In genomic region chr1:241518447-241519307, GRCh38 we compare ENCODE assay signal across 8 cellular contexts.
DNase-seq lines count a peak whose midpoint lies in the region; ATAC-seq lines count a peak whose summit lies in the region.

No MANE protein-coding gene starts in this region.

- peaks cover 5% of the 10 kb centered on the region for H3K36me3 ChIP-seq in ACC112 (ENCODE audit: insufficient read depth, low read length)

- peaks cover 10% of the 10 kb centered on the region for H3K4me1 ChIP-seq in ACC112 (ENCODE audit: control insufficient read depth, insufficient read depth, low read length, unreplicated experiment)

- 0 out of 2 replicates have a peak, but pooled peaks cover 5% of the 10 kb centered on the region for H3K27me3 ChIP-seq in ACC112 (ENCODE audit: insufficient read depth, low read length)

- H3K27ac ChIP-seq in ACC112 (ENCODE audit: low read depth, low read length), result peak overlapping the region; percentile 57

- DNase-seq in SHP77 treated with DMSO at 0.1 percent for 48 hours (lab: John Stamatoyannopoulos, UW) (peak; percentile 8), cerebellar cortex (ENCODE audit: low spot score) (peak; percentile 23), left kidney (ENCODE audit: low read depth, low spot score) (peak; percentile 3), NCI-H1930 (lab: John Stamatoyannopoulos, UW) (no peak)
- peak; percentile 1 to 16 (median 16) for DNase-seq in stimulated activated CD4-positive, alpha-beta T cell treated with anti-CD3 and anti-CD28 coated beads, TNF-alpha, amount 100 ng/mL, for 48 hours (ENCODE audit: low read depth in 3 of 3)

- H3K79me2 ChIP-seq in ACC112 (ENCODE audit: control insufficient read depth, insufficient read depth, low read length, unreplicated experiment), result peaks cover 48% of the 10 kb centered on the region

- peak overlapping the region; percentile 81 for H2AFZ ChIP-seq in ACC112 (ENCODE audit: low read length, unreplicated experiment)

- ATAC-seq in GM18868 (IDR thresholded peaks at IDR 0.05; ENCODE audit: unreplicated experiment) (peak; percentile 23), HG03060 (IDR thresholded peaks at IDR 0.05; ENCODE audit: low read depth, unreplicated experiment) (peak; percentile 7)

- H3K4me3 ChIP-seq in ACC112 (ENCODE audit: low read depth, low read length), result peak overlapping the region; percentile 97

Comparison
In these comparisons a context has a peak if more than half of its experiments do, and no peak if none do; other contexts are left out.
1. DNase-seq: peak in SHP77 treated with DMSO at 0.1 percent for 48 hours (single experiment), cerebellar cortex (single experiment), left kidney (single experiment) and stimulated activated CD4-positive, alpha-beta T cell treated with anti-CD3 and anti-CD28 coated beads, TNF-alpha, amount 100 ng/mL, for 48 hours (3 of 3); none in NCI-H1930 (0 of 2).